Comparison of ENCODE assay signal across 8 cellular contexts in the genomic region with DNA sequence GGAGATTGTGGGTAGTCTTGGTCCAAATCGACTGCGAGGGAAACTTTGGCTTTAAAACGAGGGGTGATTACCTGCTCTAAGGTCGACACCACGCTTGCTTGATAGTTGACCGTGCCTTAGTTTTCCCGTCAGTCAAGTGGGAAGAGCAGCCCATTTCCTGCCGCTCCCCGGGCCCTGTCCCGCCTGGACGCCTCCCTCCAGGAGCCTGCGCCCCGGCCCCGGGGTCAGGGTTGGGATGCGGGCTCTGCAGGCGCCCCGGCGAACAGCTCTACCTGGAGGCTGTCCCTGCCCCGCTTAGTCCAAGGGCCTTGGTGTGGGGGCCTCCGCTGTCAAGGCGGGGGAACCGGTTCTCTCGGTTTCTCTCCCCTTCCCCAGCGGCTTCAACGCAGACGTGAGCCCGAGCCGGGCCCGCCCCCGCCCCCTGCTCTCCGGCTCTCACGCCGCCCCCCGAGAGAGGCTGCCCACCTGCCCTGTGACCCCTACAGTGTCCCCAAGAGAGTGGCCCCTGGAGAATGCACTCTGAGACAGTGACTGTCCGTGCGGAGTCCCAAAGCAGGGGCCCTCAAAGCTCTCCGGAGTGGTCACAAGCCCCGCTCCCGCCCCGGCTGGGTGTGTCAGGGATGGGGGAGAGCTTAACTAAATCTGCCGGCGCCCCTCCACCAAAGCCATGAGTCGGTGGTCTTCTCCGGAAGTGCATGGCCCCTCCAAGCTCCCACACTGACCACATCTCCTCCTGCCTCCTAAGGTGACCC.
DNase-seq lines count a peak whose midpoint lies in the region; ATAC-seq and TF ChIP-seq lines count a peak whose summit lies in the region.

No MANE protein-coding gene starts in this region.

- no peak overlapping the region for H3K9ac ChIP-seq in SK-N-MC (ENCODE audit: insufficient read length)

- ATAC-seq in GM19395 (IDR thresholded peaks at IDR 0.05; ENCODE audit: unreplicated experiment) (no peak), HG02642 (IDR thresholded peaks at IDR 0.05; ENCODE audit: poor library complexity, unreplicated experiment) (no peak)

- H3K27me3 ChIP-seq in esophagus (ENCODE audit: control insufficient read depth in 1 of 2, insufficient read depth in 2 of 2, low read length in 2 of 2): no peaks in the 10 kb centered on the region
- H3K27me3 ChIP-seq in osteoblast (ENCODE audit: insufficient read depth, low read length): peaks cover 40% of the 10 kb centered on the region

- H3K4me1 ChIP-seq in esophagus (ENCODE audit: control insufficient read depth in 2 of 2, insufficient read depth in 2 of 2, low read length in 1 of 2): peaks cover 3 to 29% of the 10 kb centered on the region in 2 donors
- peaks cover 10% of the 10 kb centered on the region for H3K4me1 ChIP-seq in osteoblast (ENCODE audit: insufficient read depth, low read length)

- H3K4me3 ChIP-seq in SK-N-MC: peak overlapping the region; percentile 75
- peak overlapping the region; percentile 51 to 61 for H3K4me3 ChIP-seq in esophagus (ENCODE audit: low read depth in 1 of 2, low read length in 2 of 2)
- H3K4me3 ChIP-seq in osteoblast (ENCODE audit: insufficient read depth, low read length): no peak overlapping the region

- WGBS in esophagus, 2 donors: 13 to 20% methylated on average over 35 to 44 of the region's 44 CpGs

- peak; percentile 80 for DNase-seq in DMS53 (lab: John Stamatoyannopoulos, UW)
- DNase-seq in SK-N-MC (ENCODE audit: low read depth, low spot score): no peak
- DNase-seq in osteoblast (ENCODE audit: insufficient read length, low spot score, missing footprints): peak; percentile 77
- DNase-seq in dedifferentiated amniotic fluid mesenchymal stem cell (ENCODE audit: extremely low spot score): no peak
- no peak for DNase-seq in superior temporal gyrus (ENCODE audit: extremely low spot score)

- peak overlapping the region; percentile 3 for H3K4me2 ChIP-seq in osteoblast (ENCODE audit: insufficient read depth, low read length)

- H3K27ac ChIP-seq in SK-N-MC (no peak overlapping the region), esophagus (ENCODE audit: low read depth in 2 of 2, low read length in 1 of 2) (peak overlapping the region; percentile 82 to 90), osteoblast (ENCODE audit: low read depth, low read length) (no peak overlapping the region)

- H3K36me3 ChIP-seq in SK-N-MC (ENCODE audit: insufficient read depth, low read length) (no peaks in the 10 kb centered on the region), esophagus (ENCODE audit: control insufficient read depth in 2 of 2, insufficient read depth in 2 of 2, low read length in 1 of 2) (peaks cover 0 to 12% of the 10 kb centered on the region in 2 donors), osteoblast (ENCODE audit: insufficient read depth, low read length) (no peaks in the 10 kb centered on the region)

- peaks cover 9% of the 10 kb centered on the region for H4K20me1 ChIP-seq in osteoblast (ENCODE audit: insufficient read depth, low read length)

- TF ChIP-seq CTCF in osteoblast (IDR thresholded peaks at IDR 0.05; ENCODE audit: extremely low read depth, low read depth, low read length): no peak

- no peaks in the 10 kb centered on the region for H3K9me3 ChIP-seq in SK-N-MC (ENCODE audit: low read depth, low read length)
- no peaks in the 10 kb centered on the region for H3K9me3 ChIP-seq in esophagus (ENCODE audit: control insufficient read depth in 2 of 2, insufficient read depth in 1 of 2, low read depth in 1 of 2, low read length in 1 of 2)
- no peaks in the 10 kb centered on the region for H3K9me3 ChIP-seq in osteoblast (ENCODE audit: low read depth, low read length)

- no peaks in the 10 kb centered on the region for H3K79me2 ChIP-seq in osteoblast (ENCODE audit: insufficient read depth, low read length)

- H2AFZ ChIP-seq in osteoblast (ENCODE audit: low read length): no peak overlapping the region

Comparison
In these comparisons a context has a peak if more than half of its experiments do, and no peak if none do; other contexts are left out.
1. DNase-seq: peak in DMS53 (single experiment) and osteoblast (single experiment); none in SK-N-MC (single experiment), dedifferentiated amniotic fluid mesenchymal stem cell (single experiment) and superior temporal gyrus (single experiment).
2. H3K27ac ChIP-seq: peak in esophagus (2 of 2); none in SK-N-MC (single experiment) and osteoblast (single experiment).